Comparison of ENCODE assay signal across 2 cellular contexts in genomic region chr5:122062205-122062604, GRCh38.
TF ChIP-seq lines count a peak whose summit lies in the region.

No MANE protein-coding gene starts in this region.

TF ChIP-seq in SK-N-SH treated with all-trans-retinoic acid at 6 μM for 48 hours, 23 proteins besides CTCF, POLR2A, EP300 and RAD21 (continued from another document):
- TF ChIP-seq CSRNP3 (CRISPR knock-in tag; IDR thresholded peaks at IDR 0.05), result no peak
- TF ChIP-seq PPARA (CRISPR knock-in tag; IDR thresholded peaks at IDR 0.05; ENCODE audit: borderline replicate concordance), result no peak
- no peak for TF ChIP-seq ESRRG (CRISPR knock-in tag; IDR thresholded peaks at IDR 0.05)
- no peak for TF ChIP-seq ZFP30 (CRISPR knock-in tag; IDR thresholded peaks at IDR 0.05)
- no peak for TF ChIP-seq BACH2 (CRISPR knock-in tag; IDR thresholded peaks at IDR 0.05; ENCODE audit: borderline replicate concordance)
- TF ChIP-seq ZNF70 (CRISPR knock-in tag; IDR thresholded peaks at IDR 0.05), result no peak
- no peak for TF ChIP-seq SNAI2 (CRISPR knock-in tag; IDR thresholded peaks at IDR 0.05)

TF ChIP-seq in SK-N-SH, 30 proteins besides CTCF, POLR2A, EP300 and RAD21 (continued from another document):
- no peak for TF ChIP-seq ZBTB33 (IDR thresholded peaks at IDR 0.05; ENCODE audit: borderline replicate concordance, low read depth)
- no peak for TF ChIP-seq TCF12 (IDR thresholded peaks at IDR 0.05)
- no peak for TF ChIP-seq USF1 (IDR thresholded peaks at IDR 0.05; ENCODE audit: borderline replicate concordance, low read depth)
- TF ChIP-seq RXRA (IDR thresholded peaks at IDR 0.05; ENCODE audit: borderline replicate concordance, low read depth), result no peak
- no peak for TF ChIP-seq SIN3A (IDR thresholded peaks at IDR 0.05; ENCODE audit: borderline replicate concordance, low read depth, low read length)
- no peak for TF ChIP-seq YY1 (IDR thresholded peaks at IDR 0.05; ENCODE audit: low read depth)
- no peak for TF ChIP-seq PBX3 (IDR thresholded peaks at IDR 0.05)
- no peak for TF ChIP-seq FOXJ3 (CRISPR knock-in tag; IDR thresholded peaks at IDR 0.05)
- TF ChIP-seq FOXM1 (IDR thresholded peaks at IDR 0.05; ENCODE audit: low read depth), result no peak
TF ChIP-seq in SK-N-SH: peak in this region for 0.
